22 cellular contexts compared by ENCODE assay signal in the genomic region with DNA sequence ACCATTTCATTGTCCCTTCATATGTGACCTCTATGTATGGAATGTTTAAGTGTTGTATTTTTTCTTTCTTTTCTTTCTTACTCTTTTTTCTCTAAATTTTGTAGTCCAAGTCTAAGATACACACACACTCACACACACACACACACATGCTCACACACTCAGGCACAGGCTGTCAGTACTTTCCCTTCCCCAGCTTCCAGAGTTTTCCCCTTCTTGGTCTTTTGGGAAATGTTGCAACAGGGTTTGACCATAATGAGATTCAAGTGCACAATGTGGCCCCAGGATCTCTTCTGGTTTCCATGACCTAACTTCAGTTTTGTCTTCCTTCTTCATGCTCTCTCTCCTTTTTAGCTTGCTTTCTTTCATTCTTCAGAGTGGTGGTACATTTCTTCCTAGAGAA.
"Had no signal": no experiment of that assay in that cellular context is flagged by ENCODE, and none has a peak within 500 bp of the region (broad histone marks: within the 10 kb centered on the region; RNA-seq: fewer than 3 reads in every experiment).

No MANE protein-coding gene starts in this region.

- H3K4me3 Mint-ChIP-seq: immature natural killer cell, memory B cell, T-helper 17 cell had no signal

- H3K27ac Mint-ChIP-seq: activated naive CD4-positive, alpha-beta T cell treated with anti-CD3 and anti-CD28 coated beads, Interleukin-2, amount 50 U/mL, for 72 hours; immature natural killer cell; memory B cell; naive thymus-derived CD8-positive, alpha-beta T cell; T-helper 17 cell had no signal

- H3K4me3 ChIP-seq: body of pancreas, heart left ventricle, mucosa of descending colon, ovary, psoas muscle, skin epidermis, testis, upper lobe of left lung had no signal

- H3K4me1 Mint-ChIP-seq: immature natural killer cell; memory B cell; naive thymus-derived CD8-positive, alpha-beta T cell had no signal

- H3K9me3 Mint-ChIP-seq: activated naive CD4-positive, alpha-beta T cell treated with anti-CD3 and anti-CD28 coated beads, Interleukin-2, amount 50 U/mL, for 72 hours; immature natural killer cell; memory B cell had no signal

- H3K27me3 ChIP-seq: body of pancreas, ovary, testis, upper lobe of left lung had no signal

- H3K9me3 ChIP-seq: body of pancreas, heart left ventricle, mucosa of descending colon, ovary, psoas muscle, testis, upper lobe of left lung had no signal

- H3K27ac ChIP-seq: body of pancreas, heart left ventricle, ovary, psoas muscle, testis, upper lobe of left lung, WERI-Rb-1 had no signal

- H3K36me3 Mint-ChIP-seq: activated naive CD4-positive, alpha-beta T cell treated with anti-CD3 and anti-CD28 coated beads, Interleukin-2, amount 50 U/mL, for 72 hours; immature natural killer cell; memory B cell had no signal

- H3K4me1 ChIP-seq: psoas muscle, testis had no signal

- DNase-seq: activated CD4-positive, alpha-beta T cell treated with anti-CD3 and anti-CD28 coated beads, Interleukin-2, amount 50 U/mL, for 48 hours; activated gamma-delta T cell; amniotic stem cell; heart left ventricle; immature natural killer cell; kidney glomerular epithelial cell; left ventricle myocardium superior; mucosa of descending colon; naive thymus-derived CD8-positive, alpha-beta T cell; psoas muscle; right cardiac atrium; stimulated activated CD4-positive, alpha-beta T cell treated with anti-CD3 and anti-CD28 coated beads, Interleukin-15, amount 100 ng/mL, for 24 hours; stimulated activated CD4-positive, alpha-beta T cell treated with anti-CD3 and anti-CD28 coated beads, Interleukin-2, amount 100 ng/mL, for 48 hours; T-helper 17 cell; testis; WERI-Rb-1 had no signal

- H3K36me3 ChIP-seq: heart left ventricle, ovary, upper lobe of left lung, WERI-Rb-1 had no signal
